ENCODE assay signal across 8 cellular contexts in genomic region chr1:89065077-89065868, GRCh38. TPM values are rescaled to one million over a fixed set of nuclear protein-coding genes. Genes with fewer than 3 reads are reported as not detected.
DNase-seq lines count a peak whose midpoint lies in the region; ATAC-seq and TF ChIP-seq lines count a peak whose summit lies in the region.

GBP1 (minus strand) TSS chr1:89065208; CDS start chr1:89063234, 1,974 bp downstream.

- peak within 1 kb of the TSS; percentile 87 for H3K4me3 Mint-ChIP-seq in activated CD4-positive, alpha-beta memory T cell treated with anti-CD3 and anti-CD28 coated beads for 36 hours

- DNase-seq in A673 (ENCODE audit: low spot score) (peak; percentile 47), fibroblast of pulmonary artery (ENCODE audit: low read depth) (peak; percentile 94), ovary (peak in 1 of 5 donors; percentile 37), NCI-H524 treated with DMSO at 0.1 percent for 48 hours (lab: John Stamatoyannopoulos, UW) (no peak), GM19238 (ENCODE audit: insufficient read length, low spot score) (no peak)
- DNase-seq in activated CD4-positive, alpha-beta memory T cell treated with anti-CD3 and anti-CD28 coated beads for 36 hours: no peak

- WGBS in ovary, 3 donors: 14 to 19% (median 17%) methylated on average over 4 of the region's 4 CpGs

- H3K4me3 ChIP-seq in A673 (ENCODE audit: low read depth, low read length, poor library complexity, severe bottlenecking): peak within 1 kb of the TSS; percentile 41
- peak within 1 kb of the TSS; percentile 80 for H3K4me3 ChIP-seq in fibroblast of pulmonary artery (replicated peaks; ENCODE audit: low read depth, low read length)
- H3K4me3 ChIP-seq in ovary: peak within 1 kb of the TSS; percentile 45

- BruUV-seq in A673 (replicated peaks; lab: Mats Ljungman, UMichigan): no TSS peak

- no peaks in the 10 kb centered on the region for H3K27me3 ChIP-seq in A673 (replicated peaks; ENCODE audit: insufficient read depth, low read depth, low read length, poor library complexity)
- no peaks in the 10 kb centered on the region for H3K27me3 ChIP-seq in ovary

- peaks cover 21% of the 10 kb centered on the region for H3K36me3 Mint-ChIP-seq in activated CD4-positive, alpha-beta memory T cell treated with anti-CD3 and anti-CD28 coated beads for 36 hours

- intact Hi-C loops in A673 (cut with micrococcal nuclease; ENCODE audit: unreplicated experiment) (no loop called here), ovary (cut with DNase I) (no loop called here)
- intact Hi-C loops in activated CD4-positive, alpha-beta memory T cell treated with anti-CD3 and anti-CD28 coated beads for 36 hours (cut with micrococcal nuclease): loop anchor here (1.0 to 5.0 kb wide), 5 partner anchors 24 to 133 kb away; partner anchors contain the start of genes GBP2, GBP3 and GBP4

- H3K9me3 ChIP-seq in A673 (ENCODE audit: low read depth, low read length, poor library complexity, severe bottlenecking): no peaks in the 10 kb centered on the region
- no peaks in the 10 kb centered on the region for H3K9me3 ChIP-seq in ovary

- H3K27me3 Mint-ChIP-seq in activated CD4-positive, alpha-beta memory T cell treated with anti-CD3 and anti-CD28 coated beads for 36 hours: no peaks in the 10 kb centered on the region

- CTCF ChIA-PET in A673 (lab: Charles Lee): no interaction called here
- CTCF ChIA-PET in activated CD4-positive, alpha-beta memory T cell treated with anti-CD3 and anti-CD28 coated beads for 36 hours (lab: Charles Lee): interaction anchor here (0.9 to 2.3 kb wide), 8 partner anchors 19 to 418 kb away, joined by 3 to 10 read pairs (median 4); partner anchors contain the start of gene GBP3

- TF ChIP-seq CTCF in A673 (conservative IDR thresholded peaks at IDR 0.05; ENCODE audit: low read depth, low read length): no peak
- no peak for TF ChIP-seq CTCF in fibroblast of pulmonary artery (IDR thresholded peaks at IDR 0.05; ENCODE audit: low read length, missing control alignments)
- no peak for TF ChIP-seq CTCF in ovary (IDR thresholded peaks at IDR 0.05)

- TF ChIP-seq EP300 in ovary (IDR thresholded peaks at IDR 0.05): no peak

- peak; percentile 17 for TF ChIP-seq POLR2A in ovary (IDR thresholded peaks at IDR 0.05)

- H3K27ac ChIP-seq in A673 (ENCODE audit: low read depth, low read length, poor library complexity, severe bottlenecking) (peak within 1 kb of the TSS; percentile 66), ovary (peak within 1 kb of the TSS; percentile 60 to 80)

- no peaks in the 10 kb centered on the region for H3K9me3 Mint-ChIP-seq in activated CD4-positive, alpha-beta memory T cell treated with anti-CD3 and anti-CD28 coated beads for 36 hours

- H3K4me1 Mint-ChIP-seq in activated CD4-positive, alpha-beta memory T cell treated with anti-CD3 and anti-CD28 coated beads for 36 hours (ENCODE audit: low read depth): peaks cover 56% of the 10 kb centered on the region

- POLR2A ChIA-PET in A673 (lab: Charles Lee; ENCODE audit: low non-redundant PET): interaction anchor here (0.5 kb wide), 1 partner anchor 566 kb away, joined by 3 read pairs; no protein-coding TSS in a partner anchor
- POLR2A ChIA-PET in activated CD4-positive, alpha-beta memory T cell treated with anti-CD3 and anti-CD28 coated beads for 36 hours (lab: Charles Lee): interaction anchor here (0.7 to 1.8 kb wide), 9 partner anchors 19 to 234 kb away, joined by 3 to 8 read pairs (median 4); partner anchors contain the start of gene GBP4

- peak within 1 kb of the TSS; percentile 91 for H3K27ac Mint-ChIP-seq in activated CD4-positive, alpha-beta memory T cell treated with anti-CD3 and anti-CD28 coated beads for 36 hours

- no peaks in the 10 kb centered on the region for H3K36me3 ChIP-seq in A673 (ENCODE audit: insufficient read depth, low read length, poor library complexity, severe bottlenecking)
- no peaks in the 10 kb centered on the region for H3K36me3 ChIP-seq in ovary

- peak; percentile 72 for ATAC-seq in GM18907 (IDR thresholded peaks at IDR 0.05; ENCODE audit: unreplicated experiment)
- peak; percentile 59 for ATAC-seq in HG03175 (IDR thresholded peaks at IDR 0.05; ENCODE audit: unreplicated experiment)

- H3K4me1 ChIP-seq in A673 (ENCODE audit: insufficient read depth, low read length, poor library complexity, severe bottlenecking) (peaks cover 3% of the 10 kb centered on the region), ovary (ENCODE audit: insufficient read depth) (peaks cover 4% of the 10 kb centered on the region)

RNA-seq across cellular contexts. Expression of gene GBP1, which starts in this region (rescaled TPM):
- total RNA-seq in A673 (2021) (9.4 and 10.1 TPM in 2 replicates), ovary (10 to 100 TPM; 16.4 to 27.1 (median 20.8) TPM)
- total RNA-seq in activated CD4-positive, alpha-beta memory T cell treated with anti-CD3 and anti-CD28 coated beads for 36 hours: 10 to 100 TPM; 66.9 to 67.9 TPM
- polyA plus RNA-seq in ovary: 10 to 100 TPM; 15.2 to 41.7 TPM

Comparison
In these comparisons a context has a peak if more than half of its experiments do, and no peak if none do; other contexts are left out.
1. DNase-seq: peak in A673 (single experiment) and fibroblast of pulmonary artery (single experiment); none in activated CD4-positive, alpha-beta memory T cell treated with anti-CD3 and anti-CD28 coated beads for 36 hours (single experiment), NCI-H524 treated with DMSO at 0.1 percent for 48 hours (single experiment) and GM19238 (single experiment).
2. Peak in every context shown above with its lines, with median percentiles within 50 percentile points of each other: H3K4me3 ChIP-seq.